Comparison of ENCODE assay signal across 1 cellular context in genomic region chr9:96420468-96421219, GRCh38.
TF ChIP-seq lines count a peak whose summit lies in the region.

No MANE protein-coding gene starts in this region.

TF ChIP-seq in HepG2, 621 proteins besides CTCF, POLR2A, EP300 and RAD21 (continued from another document and continues in another):
- TF ChIP-seq, protein P1, sequence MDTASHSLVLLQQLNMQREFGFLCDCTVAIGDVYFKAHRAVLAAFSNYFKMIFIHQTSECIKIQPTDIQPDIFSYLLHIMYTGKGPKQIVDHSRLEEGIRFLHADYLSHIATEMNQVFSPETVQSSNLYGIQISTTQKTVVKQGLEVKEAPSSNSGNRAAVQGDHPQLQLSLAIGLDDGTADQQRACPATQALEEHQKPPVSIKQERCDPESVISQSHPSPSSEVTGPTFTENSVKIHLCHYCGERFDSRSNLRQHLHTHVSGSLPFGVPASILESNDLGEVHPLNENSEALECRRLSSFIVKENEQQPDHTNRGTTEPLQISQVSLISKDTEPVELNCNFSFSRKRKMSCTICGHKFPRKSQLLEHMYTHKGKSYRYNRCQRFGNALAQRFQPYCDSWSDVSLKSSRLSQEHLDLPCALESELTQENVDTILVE (CRISPR knock-in tag; IDR thresholded peaks at IDR 0.05) = 0 out of 2 replicates have a peak, but pooled peaks have one; percentile 26
- TF ChIP-seq FOXJ3 (CRISPR knock-in tag; IDR thresholded peaks at IDR 0.05; ENCODE audit: borderline replicate concordance) (peak; percentile 67; the same call in 1 of the 2 replicates), ZFX (CRISPR knock-in tag; IDR thresholded peaks at IDR 0.05; ENCODE audit: low read depth) (peak; percentile 46; the same call in 1 of the 2 replicates), RFXAP (CRISPR knock-in tag; IDR thresholded peaks at IDR 0.05; ENCODE audit: borderline replicate concordance) (0 out of 2 replicates have a peak, but pooled peaks have one; percentile 64), SMYD3 (CRISPR knock-in tag; IDR thresholded peaks at IDR 0.05) (peak; percentile 43; the same call in 1 of the 2 replicates), TEF (CRISPR knock-in tag; IDR thresholded peaks at IDR 0.05) (no peak), RARG (CRISPR knock-in tag; IDR thresholded peaks at IDR 0.05; ENCODE audit: low read depth) (no peak), ZBTB34 (CRISPR knock-in tag; IDR thresholded peaks at IDR 0.05) (peak; percentile 71; the same call in 1 of the 2 replicates), MLXIP (CRISPR knock-in tag; IDR thresholded peaks at IDR 0.05; ENCODE audit: borderline replicate concordance) (no peak), ELF3 (CRISPR knock-in tag; IDR thresholded peaks at IDR 0.05) (peak; percentile 69), NFIB (CRISPR knock-in tag; IDR thresholded peaks at IDR 0.05; ENCODE audit: borderline replicate concordance) (no peak), NR2F2 (IDR thresholded peaks at IDR 0.05; ENCODE audit: borderline replicate concordance, low read depth) (peak; percentile 80; the same call in 1 of the 2 replicates), MAF1 (CRISPR knock-in tag; IDR thresholded peaks at IDR 0.05; ENCODE audit: borderline replicate concordance) (no peak), ERF (CRISPR knock-in tag; IDR thresholded peaks at IDR 0.05) (peak; percentile 79), SP5 (CRISPR knock-in tag; IDR thresholded peaks at IDR 0.05; ENCODE audit: borderline replicate concordance, low read depth) (peak; percentile 70; the same call in 1 of the 2 replicates), NR1H2 (CRISPR knock-in tag; IDR thresholded peaks at IDR 0.05; ENCODE audit: borderline replicate concordance, low read depth) (no peak), THAP11 (CRISPR knock-in tag; IDR thresholded peaks at IDR 0.05) (peak; percentile 68), ZNF614 (CRISPR knock-in tag; IDR thresholded peaks at IDR 0.05; ENCODE audit: borderline replicate concordance) (peak; percentile 93; the same call in 1 of the 2 replicates), SNRNP70 (IDR thresholded peaks at IDR 0.05; ENCODE audit: low read depth, low read length) (no peak), MXI1 (IDR thresholded peaks at IDR 0.05; ENCODE audit: borderline replicate concordance, low read depth, low read length) (peak; percentile 70; the same call in 2 of the 3 replicates), TAF1 (CRISPR knock-in tag; IDR thresholded peaks at IDR 0.05) (no peak), CEBPG (CRISPR knock-in tag; IDR thresholded peaks at IDR 0.05) (peak; percentile 66), CREM (IDR thresholded peaks at IDR 0.05) (peak; percentile 74; the same call in 1 of the 2 replicates), CREM (CRISPR knock-in tag; IDR thresholded peaks at IDR 0.05) (no peak)
- TF ChIP-seq, protein P2, sequence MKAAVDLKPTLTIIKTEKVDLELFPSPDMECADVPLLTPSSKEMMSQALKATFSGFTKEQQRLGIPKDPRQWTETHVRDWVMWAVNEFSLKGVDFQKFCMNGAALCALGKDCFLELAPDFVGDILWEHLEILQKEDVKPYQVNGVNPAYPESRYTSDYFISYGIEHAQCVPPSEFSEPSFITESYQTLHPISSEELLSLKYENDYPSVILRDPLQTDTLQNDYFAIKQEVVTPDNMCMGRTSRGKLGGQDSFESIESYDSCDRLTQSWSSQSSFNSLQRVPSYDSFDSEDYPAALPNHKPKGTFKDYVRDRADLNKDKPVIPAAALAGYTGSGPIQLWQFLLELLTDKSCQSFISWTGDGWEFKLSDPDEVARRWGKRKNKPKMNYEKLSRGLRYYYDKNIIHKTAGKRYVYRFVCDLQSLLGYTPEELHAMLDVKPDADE (CRISPR knock-in tag; IDR thresholded peaks at IDR 0.05) = no peak
- TF ChIP-seq, protein P3, sequence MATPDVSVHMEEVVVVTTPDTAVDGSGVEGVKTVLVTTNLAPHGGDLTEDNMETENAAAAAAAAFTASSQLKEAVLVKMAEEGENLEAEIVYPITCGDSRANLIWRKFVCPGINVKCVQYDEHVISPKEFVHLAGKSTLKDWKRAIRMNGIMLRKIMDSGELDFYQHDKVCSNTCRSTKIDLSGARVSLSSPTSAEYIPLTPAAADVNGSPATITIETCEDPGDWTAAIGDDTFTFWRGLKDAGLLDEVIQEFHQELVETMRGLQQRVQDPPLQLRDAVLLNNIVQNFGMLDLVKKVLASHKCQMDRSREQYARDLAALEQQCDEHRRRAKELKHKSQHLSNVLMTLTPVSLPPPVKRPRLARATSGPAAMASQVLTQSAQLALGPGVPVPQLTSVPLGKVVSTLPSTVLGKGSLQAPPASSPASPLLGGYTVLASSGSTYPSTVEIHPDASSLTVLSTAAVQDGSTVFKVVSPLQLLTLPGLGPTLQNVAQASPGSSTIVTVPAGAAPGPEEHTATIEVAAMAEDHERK (CRISPR knock-in tag; IDR thresholded peaks at IDR 0.05; ENCODE audit: low read depth) = no peak; the same call in 1 of the 2 replicates
- TF ChIP-seq, protein P4, sequence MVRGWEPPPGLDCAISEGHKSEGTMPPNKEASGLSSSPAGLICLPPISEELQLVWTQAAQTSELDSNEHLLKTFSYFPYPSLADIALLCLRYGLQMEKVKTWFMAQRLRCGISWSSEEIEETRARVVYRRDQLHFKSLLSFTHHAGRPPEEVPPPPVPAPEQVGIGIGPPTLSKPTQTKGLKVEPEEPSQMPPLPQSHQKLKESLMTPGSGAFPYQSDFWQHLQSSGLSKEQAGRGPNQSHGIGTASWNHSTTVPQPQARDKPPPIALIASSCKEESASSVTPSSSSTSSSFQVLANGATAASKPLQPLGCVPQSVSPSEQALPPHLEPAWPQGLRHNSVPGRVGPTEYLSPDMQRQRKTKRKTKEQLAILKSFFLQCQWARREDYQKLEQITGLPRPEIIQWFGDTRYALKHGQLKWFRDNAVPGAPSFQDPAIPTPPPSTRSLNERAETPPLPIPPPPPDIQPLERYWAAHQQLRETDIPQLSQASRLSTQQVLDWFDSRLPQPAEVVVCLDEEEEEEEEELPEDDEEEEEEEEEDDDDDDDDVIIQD (CRISPR knock-in tag; IDR thresholded peaks at IDR 0.05; ENCODE audit: low read depth) = peak; percentile 58; the same call in 1 of the 2 replicates
- TF ChIP-seq, protein P5, sequence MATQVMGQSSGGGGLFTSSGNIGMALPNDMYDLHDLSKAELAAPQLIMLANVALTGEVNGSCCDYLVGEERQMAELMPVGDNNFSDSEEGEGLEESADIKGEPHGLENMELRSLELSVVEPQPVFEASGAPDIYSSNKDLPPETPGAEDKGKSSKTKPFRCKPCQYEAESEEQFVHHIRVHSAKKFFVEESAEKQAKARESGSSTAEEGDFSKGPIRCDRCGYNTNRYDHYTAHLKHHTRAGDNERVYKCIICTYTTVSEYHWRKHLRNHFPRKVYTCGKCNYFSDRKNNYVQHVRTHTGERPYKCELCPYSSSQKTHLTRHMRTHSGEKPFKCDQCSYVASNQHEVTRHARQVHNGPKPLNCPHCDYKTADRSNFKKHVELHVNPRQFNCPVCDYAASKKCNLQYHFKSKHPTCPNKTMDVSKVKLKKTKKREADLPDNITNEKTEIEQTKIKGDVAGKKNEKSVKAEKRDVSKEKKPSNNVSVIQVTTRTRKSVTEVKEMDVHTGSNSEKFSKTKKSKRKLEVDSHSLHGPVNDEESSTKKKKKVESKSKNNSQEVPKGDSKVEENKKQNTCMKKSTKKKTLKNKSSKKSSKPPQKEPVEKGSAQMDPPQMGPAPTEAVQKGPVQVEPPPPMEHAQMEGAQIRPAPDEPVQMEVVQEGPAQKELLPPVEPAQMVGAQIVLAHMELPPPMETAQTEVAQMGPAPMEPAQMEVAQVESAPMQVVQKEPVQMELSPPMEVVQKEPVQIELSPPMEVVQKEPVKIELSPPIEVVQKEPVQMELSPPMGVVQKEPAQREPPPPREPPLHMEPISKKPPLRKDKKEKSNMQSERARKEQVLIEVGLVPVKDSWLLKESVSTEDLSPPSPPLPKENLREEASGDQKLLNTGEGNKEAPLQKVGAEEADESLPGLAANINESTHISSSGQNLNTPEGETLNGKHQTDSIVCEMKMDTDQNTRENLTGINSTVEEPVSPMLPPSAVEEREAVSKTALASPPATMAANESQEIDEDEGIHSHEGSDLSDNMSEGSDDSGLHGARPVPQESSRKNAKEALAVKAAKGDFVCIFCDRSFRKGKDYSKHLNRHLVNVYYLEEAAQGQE (IDR thresholded peaks at IDR 0.05; ENCODE audit: borderline replicate concordance in 1 of 2, low read depth in 1 of 2, low read length in 2 of 2) = 0 out of 4 replicates have a peak, but pooled peaks of 1 of the 2 experiments have one; percentile 9
- TF ChIP-seq, protein P6, sequence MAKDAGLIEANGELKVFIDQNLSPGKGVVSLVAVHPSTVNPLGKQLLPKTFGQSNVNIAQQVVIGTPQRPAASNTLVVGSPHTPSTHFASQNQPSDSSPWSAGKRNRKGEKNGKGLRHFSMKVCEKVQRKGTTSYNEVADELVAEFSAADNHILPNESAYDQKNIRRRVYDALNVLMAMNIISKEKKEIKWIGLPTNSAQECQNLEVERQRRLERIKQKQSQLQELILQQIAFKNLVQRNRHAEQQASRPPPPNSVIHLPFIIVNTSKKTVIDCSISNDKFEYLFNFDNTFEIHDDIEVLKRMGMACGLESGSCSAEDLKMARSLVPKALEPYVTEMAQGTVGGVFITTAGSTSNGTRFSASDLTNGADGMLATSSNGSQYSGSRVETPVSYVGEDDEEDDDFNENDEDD (CRISPR knock-in tag; IDR thresholded peaks at IDR 0.05; ENCODE audit: borderline replicate concordance) = peak; percentile 19; the same call in 1 of the 2 replicates
- TF ChIP-seq, protein P7, sequence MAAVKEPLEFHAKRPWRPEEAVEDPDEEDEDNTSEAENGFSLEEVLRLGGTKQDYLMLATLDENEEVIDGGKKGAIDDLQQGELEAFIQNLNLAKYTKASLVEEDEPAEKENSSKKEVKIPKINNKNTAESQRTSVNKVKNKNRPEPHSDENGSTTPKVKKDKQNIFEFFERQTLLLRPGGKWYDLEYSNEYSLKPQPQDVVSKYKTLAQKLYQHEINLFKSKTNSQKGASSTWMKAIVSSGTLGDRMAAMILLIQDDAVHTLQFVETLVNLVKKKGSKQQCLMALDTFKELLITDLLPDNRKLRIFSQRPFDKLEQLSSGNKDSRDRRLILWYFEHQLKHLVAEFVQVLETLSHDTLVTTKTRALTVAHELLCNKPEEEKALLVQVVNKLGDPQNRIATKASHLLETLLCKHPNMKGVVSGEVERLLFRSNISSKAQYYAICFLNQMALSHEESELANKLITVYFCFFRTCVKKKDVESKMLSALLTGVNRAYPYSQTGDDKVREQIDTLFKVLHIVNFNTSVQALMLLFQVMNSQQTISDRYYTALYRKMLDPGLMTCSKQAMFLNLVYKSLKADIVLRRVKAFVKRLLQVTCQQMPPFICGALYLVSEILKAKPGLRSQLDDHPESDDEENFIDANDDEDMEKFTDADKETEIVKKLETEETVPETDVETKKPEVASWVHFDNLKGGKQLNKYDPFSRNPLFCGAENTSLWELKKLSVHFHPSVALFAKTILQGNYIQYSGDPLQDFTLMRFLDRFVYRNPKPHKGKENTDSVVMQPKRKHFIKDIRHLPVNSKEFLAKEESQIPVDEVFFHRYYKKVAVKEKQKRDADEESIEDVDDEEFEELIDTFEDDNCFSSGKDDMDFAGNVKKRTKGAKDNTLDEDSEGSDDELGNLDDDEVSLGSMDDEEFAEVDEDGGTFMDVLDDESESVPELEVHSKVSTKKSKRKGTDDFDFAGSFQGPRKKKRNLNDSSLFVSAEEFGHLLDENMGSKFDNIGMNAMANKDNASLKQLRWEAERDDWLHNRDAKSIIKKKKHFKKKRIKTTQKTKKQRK (IDR thresholded peaks at IDR 0.05; ENCODE audit: low read length) = no peak
- TF ChIP-seq, protein P8, sequence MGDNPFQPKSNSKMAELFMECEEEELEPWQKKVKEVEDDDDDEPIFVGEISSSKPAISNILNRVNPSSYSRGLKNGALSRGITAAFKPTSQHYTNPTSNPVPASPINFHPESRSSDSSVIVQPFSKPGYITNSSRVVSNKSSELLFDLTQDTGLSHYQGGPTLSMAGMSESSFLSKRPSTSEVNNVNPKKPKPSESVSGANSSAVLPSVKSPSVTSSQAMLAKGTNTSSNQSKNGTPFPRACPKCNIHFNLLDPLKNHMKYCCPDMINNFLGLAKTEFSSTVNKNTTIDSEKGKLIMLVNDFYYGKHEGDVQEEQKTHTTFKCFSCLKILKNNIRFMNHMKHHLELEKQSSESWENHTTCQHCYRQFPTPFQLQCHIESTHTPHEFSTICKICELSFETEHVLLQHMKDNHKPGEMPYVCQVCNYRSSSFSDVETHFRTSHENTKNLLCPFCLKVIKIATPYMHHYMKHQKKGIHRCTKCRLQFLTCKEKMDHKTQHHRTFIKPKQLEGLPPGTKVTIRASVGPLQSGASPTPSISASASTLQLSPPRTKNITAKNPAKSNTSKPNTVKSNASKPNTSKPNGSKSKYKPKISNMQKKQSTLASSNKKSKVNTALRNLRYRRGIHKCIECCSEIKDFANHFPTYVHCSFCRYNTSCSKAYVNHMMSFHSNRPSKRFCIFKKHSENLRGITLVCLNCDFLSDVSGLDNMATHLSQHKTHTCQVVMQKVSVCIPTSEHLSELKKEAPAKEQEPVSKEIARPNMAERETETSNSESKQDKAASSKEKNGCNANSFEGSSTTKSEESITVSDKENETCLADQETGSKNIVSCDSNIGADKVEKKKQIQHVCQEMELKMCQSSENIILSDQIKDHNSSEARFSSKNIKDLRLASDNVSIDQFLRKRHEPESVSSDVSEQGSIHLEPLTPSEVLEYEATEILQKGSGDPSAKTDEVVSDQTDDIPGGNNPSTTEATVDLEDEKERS (CRISPR knock-in tag; IDR thresholded peaks at IDR 0.05) = peak; percentile 48; the same call in 1 of the 2 replicates
